25 cellular contexts compared by ENCODE assay signal in the genomic region with DNA sequence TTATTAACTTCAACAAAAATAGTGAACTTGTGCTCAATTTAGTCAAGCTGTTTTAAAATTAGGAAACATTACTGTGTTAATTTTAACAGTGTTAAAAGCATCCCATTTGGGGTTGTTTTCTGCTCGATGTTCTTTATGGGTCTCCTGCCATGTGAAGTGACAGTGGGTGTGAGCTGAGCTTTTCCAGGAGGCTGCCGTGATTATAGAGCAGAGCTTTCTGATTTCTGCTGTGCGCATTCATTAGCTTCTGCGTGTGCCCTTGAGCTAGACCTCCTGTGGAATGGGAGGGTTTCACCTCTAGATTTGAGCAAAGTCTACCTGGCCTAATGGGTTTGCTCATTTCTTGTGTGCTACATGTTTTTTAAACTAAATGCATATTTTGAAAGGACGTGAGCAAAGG.
"Had no signal": no experiment of that assay in that cellular context is flagged by ENCODE, and none has a peak within 500 bp of the region (broad histone marks: within the 10 kb centered on the region; RNA-seq: fewer than 3 reads in every experiment).

No MANE protein-coding gene starts in this region.

- H3K4me3 ChIP-seq: body of pancreas, colonic mucosa, left lung, thyroid gland had no signal

- H3K27ac Mint-ChIP-seq: activated CD4-positive, alpha-beta memory T cell treated with anti-CD3 and anti-CD28 coated beads, Interleukin-2, amount 10 ng/mL, durations not matched to agents 7 days and 5 days; activated CD8-positive, alpha-beta memory T cell treated with anti-CD3 and anti-CD28 coated beads, Interleukin-2, amount 10 ng/mL, durations not matched to agents 7 days and 5 days; activated naive CD8-positive, alpha-beta T cell treated with anti-CD3 and anti-CD28 coated beads, Interleukin-2, amount 10 ng/mL, durations not matched to agents 7 days and 5 days; activated T-helper 2 cell treated with anti-CD3 and anti-CD28 coated beads, Interferon-gamma antibody, Interleukin-2, Interleukin-4, amounts not matched to agents 10 μg/mL and 5 μg/mL and 100 μg/mL, durations not matched to agents 14 hours and 24 hours and 36 hours; natural killer cell; T-cell had no signal

- DNase-seq: activated CD4-positive, alpha-beta memory T cell treated with anti-CD3 and anti-CD28 coated beads, Interleukin-2, amount 10 ng/mL, durations not matched to agents 7 days and 5 days; activated CD4-positive, alpha-beta T cell treated with anti-CD3 and anti-CD28 coated beads for 48 hours; activated CD4-positive, CD25-positive, alpha-beta regulatory T cell; activated CD8-positive, alpha-beta memory T cell treated with anti-CD3 and anti-CD28 coated beads, Interleukin-2, amount 10 ng/mL, durations not matched to agents 7 days and 5 days; activated naive CD4-positive, alpha-beta T cell treated with Interleukin-2 at 50 U/mL for 16 hours; activated naive CD8-positive, alpha-beta T cell treated with anti-CD3 and anti-CD28 coated beads, Interleukin-2, amount 10 ng/mL, durations not matched to agents 7 days and 5 days; activated T-cell treated with anti-CD3 and anti-CD28 coated beads, Interleukin-2, amount 50 U/mL, for 1 hour; body of pancreas; colonic mucosa; erythroblast; foreskin melanocyte; glutamatergic neuron; kidney; left lung; natural killer cell; stimulated activated CD4-positive, alpha-beta T cell treated with anti-CD3 and anti-CD28 coated beads, Interleukin-12 subunit alpha, Interleukin-12 subunit beta, amount 100 ng/mL, for 4 hours; stimulated activated CD4-positive, alpha-beta T cell treated with anti-CD3 and anti-CD28 coated beads, Interleukin-1b, Interleukin-23, amount 100 ng/mL, for 48 hours; stimulated activated CD8-positive, alpha-beta memory T cell treated with anti-CD3 and anti-CD28 coated beads, Interleukin-4, amount 100 ng/mL, for 48 hours; stimulated activated naive CD4-positive, alpha-beta T cell; T-cell; T-helper 9 cell; thyroid gland had no signal

- H3K9ac ChIP-seq: parathyroid adenoma had no signal

- H3K27me3 ChIP-seq: body of pancreas, colonic mucosa, left lung, thyroid gland had no signal

- H3K36me3 Mint-ChIP-seq: activated CD8-positive, alpha-beta memory T cell treated with anti-CD3 and anti-CD28 coated beads, Interleukin-2, amount 10 ng/mL, durations not matched to agents 7 days and 5 days; activated naive CD8-positive, alpha-beta T cell treated with anti-CD3 and anti-CD28 coated beads, Interleukin-2, amount 10 ng/mL, durations not matched to agents 7 days and 5 days; natural killer cell; T-cell had no signal

- ATAC-seq: activated CD8-positive, alpha-beta memory T cell treated with anti-CD3 and anti-CD28 coated beads, Interleukin-2, amount 10 ng/mL, durations not matched to agents 7 days and 5 days; body of pancreas; left lung; natural killer cell; T-cell had no signal

- H3K9me3 Mint-ChIP-seq: activated CD4-positive, alpha-beta memory T cell treated with anti-CD3 and anti-CD28 coated beads, Interleukin-2, amount 10 ng/mL, durations not matched to agents 7 days and 5 days; activated naive CD8-positive, alpha-beta T cell treated with anti-CD3 and anti-CD28 coated beads, Interleukin-2, amount 10 ng/mL, durations not matched to agents 7 days and 5 days; activated T-helper 2 cell treated with anti-CD3 and anti-CD28 coated beads, Interferon-gamma antibody, Interleukin-2, Interleukin-4, amounts not matched to agents 10 μg/mL and 5 μg/mL and 100 μg/mL, durations not matched to agents 14 hours and 24 hours and 36 hours; central memory CD8-positive, alpha-beta T cell; natural killer cell; T-cell had no signal

- H3K4me1 ChIP-seq: body of pancreas, colonic mucosa, parathyroid adenoma had no signal

- H3K27ac ChIP-seq: body of pancreas, colonic mucosa, left lung, parathyroid adenoma, thyroid gland had no signal

- H3K27me3 Mint-ChIP-seq: activated CD4-positive, alpha-beta memory T cell treated with anti-CD3 and anti-CD28 coated beads, Interleukin-2, amount 10 ng/mL, durations not matched to agents 7 days and 5 days; activated CD8-positive, alpha-beta memory T cell treated with anti-CD3 and anti-CD28 coated beads, Interleukin-2, amount 10 ng/mL, durations not matched to agents 7 days and 5 days; activated naive CD8-positive, alpha-beta T cell treated with anti-CD3 and anti-CD28 coated beads, Interleukin-2, amount 10 ng/mL, durations not matched to agents 7 days and 5 days; central memory CD8-positive, alpha-beta T cell; T-cell had no signal

- H3K4me1 Mint-ChIP-seq: activated CD4-positive, alpha-beta memory T cell treated with anti-CD3 and anti-CD28 coated beads, Interleukin-2, amount 10 ng/mL, durations not matched to agents 7 days and 5 days had no signal

- H3K36me3 ChIP-seq: colonic mucosa had no signal

- H3K9me3 ChIP-seq: body of pancreas, colonic mucosa, left lung, thyroid gland had no signal

- H3K4me3 Mint-ChIP-seq: activated CD4-positive, alpha-beta memory T cell treated with anti-CD3 and anti-CD28 coated beads, Interleukin-2, amount 10 ng/mL, durations not matched to agents 7 days and 5 days; activated CD8-positive, alpha-beta memory T cell treated with anti-CD3 and anti-CD28 coated beads, Interleukin-2, amount 10 ng/mL, durations not matched to agents 7 days and 5 days; activated naive CD8-positive, alpha-beta T cell treated with anti-CD3 and anti-CD28 coated beads, Interleukin-2, amount 10 ng/mL, durations not matched to agents 7 days and 5 days; central memory CD8-positive, alpha-beta T cell; natural killer cell; T-cell had no signal
